ENCODE assay signal across 2 cellular contexts in the genomic region with DNA sequence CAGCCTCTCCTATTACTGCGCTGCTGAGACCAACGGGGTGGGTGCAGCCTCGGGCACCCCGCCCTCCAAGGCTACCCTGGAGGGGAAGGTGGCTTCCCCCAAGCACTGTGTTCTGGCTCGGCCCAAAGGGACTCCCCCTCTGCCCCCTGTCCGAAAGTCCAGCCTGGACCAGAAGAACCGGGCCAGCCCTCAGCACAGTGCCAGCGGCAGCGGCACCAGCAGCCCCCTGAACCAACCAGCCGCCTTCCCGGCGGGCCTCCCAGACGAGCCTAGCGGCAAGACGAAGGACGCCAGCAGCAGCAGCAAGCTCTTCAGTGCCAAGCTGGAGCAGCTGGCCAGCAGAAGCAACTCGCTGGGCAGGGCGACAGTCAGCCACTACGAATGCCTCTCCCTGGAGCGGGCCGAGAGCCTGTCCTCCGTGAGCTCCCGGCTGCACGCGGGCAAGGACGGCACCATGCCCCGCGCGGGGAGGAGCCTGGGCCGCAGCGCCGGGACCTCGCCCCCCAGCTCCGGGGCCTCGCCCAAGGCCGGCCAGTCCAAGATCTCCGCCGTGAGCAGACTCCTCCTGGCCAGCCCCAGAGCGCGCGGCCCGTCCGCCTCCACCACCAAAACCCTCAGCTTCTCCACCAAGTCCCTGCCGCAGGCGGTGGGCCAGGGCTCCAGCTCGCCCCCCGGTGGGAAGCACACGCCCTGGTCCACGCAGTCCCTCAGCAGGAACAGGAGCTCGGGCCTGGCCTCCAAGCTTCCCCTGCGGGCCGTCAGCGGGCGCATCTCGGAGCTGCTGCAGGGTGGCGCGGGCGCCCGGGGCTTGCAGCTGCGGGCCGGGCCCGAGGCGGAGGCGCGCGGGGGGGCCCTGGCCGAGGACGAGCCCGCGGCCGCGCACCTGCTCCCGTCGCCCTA.
TF ChIP-seq lines count a peak whose summit lies in the region.

No MANE protein-coding gene starts in this region.

TF ChIP-seq in SK-N-SH treated with all-trans-retinoic acid at 6 μM for 48 hours, 23 proteins besides CTCF, POLR2A, EP300 and RAD21:
- TF ChIP-seq, protein P1, sequence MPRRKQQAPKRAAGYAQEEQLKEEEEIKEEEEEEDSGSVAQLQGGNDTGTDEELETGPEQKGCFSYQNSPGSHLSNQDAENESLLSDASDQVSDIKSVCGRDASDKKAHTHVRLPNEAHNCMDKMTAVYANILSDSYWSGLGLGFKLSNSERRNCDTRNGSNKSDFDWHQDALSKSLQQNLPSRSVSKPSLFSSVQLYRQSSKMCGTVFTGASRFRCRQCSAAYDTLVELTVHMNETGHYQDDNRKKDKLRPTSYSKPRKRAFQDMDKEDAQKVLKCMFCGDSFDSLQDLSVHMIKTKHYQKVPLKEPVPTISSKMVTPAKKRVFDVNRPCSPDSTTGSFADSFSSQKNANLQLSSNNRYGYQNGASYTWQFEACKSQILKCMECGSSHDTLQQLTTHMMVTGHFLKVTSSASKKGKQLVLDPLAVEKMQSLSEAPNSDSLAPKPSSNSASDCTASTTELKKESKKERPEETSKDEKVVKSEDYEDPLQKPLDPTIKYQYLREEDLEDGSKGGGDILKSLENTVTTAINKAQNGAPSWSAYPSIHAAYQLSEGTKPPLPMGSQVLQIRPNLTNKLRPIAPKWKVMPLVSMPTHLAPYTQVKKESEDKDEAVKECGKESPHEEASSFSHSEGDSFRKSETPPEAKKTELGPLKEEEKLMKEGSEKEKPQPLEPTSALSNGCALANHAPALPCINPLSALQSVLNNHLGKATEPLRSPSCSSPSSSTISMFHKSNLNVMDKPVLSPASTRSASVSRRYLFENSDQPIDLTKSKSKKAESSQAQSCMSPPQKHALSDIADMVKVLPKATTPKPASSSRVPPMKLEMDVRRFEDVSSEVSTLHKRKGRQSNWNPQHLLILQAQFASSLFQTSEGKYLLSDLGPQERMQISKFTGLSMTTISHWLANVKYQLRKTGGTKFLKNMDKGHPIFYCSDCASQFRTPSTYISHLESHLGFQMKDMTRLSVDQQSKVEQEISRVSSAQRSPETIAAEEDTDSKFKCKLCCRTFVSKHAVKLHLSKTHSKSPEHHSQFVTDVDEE (CRISPR knock-in tag; IDR thresholded peaks at IDR 0.05): no peak
- no peak for TF ChIP-seq PPARA (CRISPR knock-in tag; IDR thresholded peaks at IDR 0.05; ENCODE audit: borderline replicate concordance)
- no peak for TF ChIP-seq RARB (CRISPR knock-in tag; IDR thresholded peaks at IDR 0.05)
- TF ChIP-seq SNAI2 (CRISPR knock-in tag; IDR thresholded peaks at IDR 0.05): no peak
- TF ChIP-seq ZFP30 (CRISPR knock-in tag; IDR thresholded peaks at IDR 0.05): no peak
- TF ChIP-seq, protein P2, sequence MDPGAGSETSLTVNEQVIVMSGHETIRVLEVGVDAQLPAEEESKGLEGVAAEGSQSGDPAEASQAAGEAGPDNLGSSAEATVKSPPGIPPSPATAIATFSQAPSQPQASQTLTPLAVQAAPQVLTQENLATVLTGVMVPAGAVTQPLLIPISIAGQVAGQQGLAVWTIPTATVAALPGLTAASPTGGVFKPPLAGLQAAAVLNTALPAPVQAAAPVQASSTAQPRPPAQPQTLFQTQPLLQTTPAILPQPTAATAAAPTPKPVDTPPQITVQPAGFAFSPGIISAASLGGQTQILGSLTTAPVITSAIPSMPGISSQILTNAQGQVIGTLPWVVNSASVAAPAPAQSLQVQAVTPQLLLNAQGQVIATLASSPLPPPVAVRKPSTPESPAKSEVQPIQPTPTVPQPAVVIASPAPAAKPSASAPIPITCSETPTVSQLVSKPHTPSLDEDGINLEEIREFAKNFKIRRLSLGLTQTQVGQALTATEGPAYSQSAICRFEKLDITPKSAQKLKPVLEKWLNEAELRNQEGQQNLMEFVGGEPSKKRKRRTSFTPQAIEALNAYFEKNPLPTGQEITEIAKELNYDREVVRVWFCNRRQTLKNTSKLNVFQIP (CRISPR knock-in tag; IDR thresholded peaks at IDR 0.05; ENCODE audit: borderline replicate concordance, low read depth): no peak
- no peak for TF ChIP-seq CSDC2 (CRISPR knock-in tag; IDR thresholded peaks at IDR 0.05)
- TF ChIP-seq ARNTL (CRISPR knock-in tag; IDR thresholded peaks at IDR 0.05; ENCODE audit: borderline replicate concordance, low read depth): no peak
- TF ChIP-seq, protein P3, sequence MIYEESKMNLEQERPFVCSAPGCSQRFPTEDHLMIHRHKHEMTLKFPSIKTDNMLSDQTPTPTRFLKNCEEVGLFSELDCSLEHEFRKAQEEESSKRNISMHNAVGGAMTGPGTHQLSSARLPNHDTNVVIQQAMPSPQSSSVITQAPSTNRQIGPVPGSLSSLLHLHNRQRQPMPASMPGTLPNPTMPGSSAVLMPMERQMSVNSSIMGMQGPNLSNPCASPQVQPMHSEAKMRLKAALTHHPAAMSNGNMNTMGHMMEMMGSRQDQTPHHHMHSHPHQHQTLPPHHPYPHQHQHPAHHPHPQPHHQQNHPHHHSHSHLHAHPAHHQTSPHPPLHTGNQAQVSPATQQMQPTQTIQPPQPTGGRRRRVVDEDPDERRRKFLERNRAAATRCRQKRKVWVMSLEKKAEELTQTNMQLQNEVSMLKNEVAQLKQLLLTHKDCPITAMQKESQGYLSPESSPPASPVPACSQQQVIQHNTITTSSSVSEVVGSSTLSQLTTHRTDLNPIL (CRISPR knock-in tag; IDR thresholded peaks at IDR 0.05; ENCODE audit: low read depth): no peak

TF ChIP-seq in WTC11, 78 proteins besides CTCF, POLR2A, EP300 and RAD21 (continued from another document):
- TF ChIP-seq, protein P4, sequence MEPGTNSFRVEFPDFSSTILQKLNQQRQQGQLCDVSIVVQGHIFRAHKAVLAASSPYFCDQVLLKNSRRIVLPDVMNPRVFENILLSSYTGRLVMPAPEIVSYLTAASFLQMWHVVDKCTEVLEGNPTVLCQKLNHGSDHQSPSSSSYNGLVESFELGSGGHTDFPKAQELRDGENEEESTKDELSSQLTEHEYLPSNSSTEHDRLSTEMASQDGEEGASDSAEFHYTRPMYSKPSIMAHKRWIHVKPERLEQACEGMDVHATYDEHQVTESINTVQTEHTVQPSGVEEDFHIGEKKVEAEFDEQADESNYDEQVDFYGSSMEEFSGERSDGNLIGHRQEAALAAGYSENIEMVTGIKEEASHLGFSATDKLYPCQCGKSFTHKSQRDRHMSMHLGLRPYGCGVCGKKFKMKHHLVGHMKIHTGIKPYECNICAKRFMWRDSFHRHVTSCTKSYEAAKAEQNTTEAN (CRISPR knock-in tag; IDR thresholded peaks at IDR 0.05): no peak
TF ChIP-seq in WTC11: peak in this region for 2.
